In genomic region chr6:14077193-14077853, GRCh38 we compare ENCODE assay signal across 16 cellular contexts. TPM values are rescaled to one million over a fixed set of nuclear protein-coding genes. Genes with fewer than 3 reads are reported as not detected.
DNase-seq lines count a peak whose midpoint lies in the region; ATAC-seq and TF ChIP-seq lines count a peak whose summit lies in the region.
"Had no signal": no experiment of that assay in that cellular context is flagged by ENCODE, and none has a peak within 500 bp of the region (broad histone marks: within the 10 kb centered on the region; RNA-seq: fewer than 3 reads in every experiment).

No MANE protein-coding gene starts in this region.

- peak overlapping the region; percentile 61 for H3K27ac Mint-ChIP-seq in activated T-cell treated with anti-CD3 and anti-CD28 coated beads, Interleukin-2, amount 50 U/mL, for 24 hours
- peak overlapping the region; percentile 27 for H3K27ac Mint-ChIP-seq in activated T-helper 1 cell treated with anti-CD3 and anti-CD28 coated beads, Interleukin-12 subunit alpha, Interleukin-12 subunit beta, Interleukin-2, Interleukin-4 antibody, amounts not matched to agents 30 ng/mL and 10 ng/mL and 1 ng/mL, durations not matched to agents 14 hours and 24 hours and 36 hours
- peak overlapping the region; percentile 87 for H3K27ac Mint-ChIP-seq in stimulated activated naive B cell treated with anti-CD40 and anti-IgM and Interleukin-4, amounts not matched to agents 10 μg/mL and 1 μg/mL and 100 μg/mL, for 72 hours
- H3K27ac Mint-ChIP-seq: HFFc6 had no signal

- H3K27me3 Mint-ChIP-seq in activated T-cell treated with anti-CD3 and anti-CD28 coated beads, Interleukin-2, amount 50 U/mL, for 24 hours = no peaks in the 10 kb centered on the region
- peaks cover 3% of the 10 kb centered on the region for H3K27me3 Mint-ChIP-seq in activated T-helper 1 cell treated with anti-CD3 and anti-CD28 coated beads, Interleukin-12 subunit alpha, Interleukin-12 subunit beta, Interleukin-2, Interleukin-4 antibody, amounts not matched to agents 30 ng/mL and 10 ng/mL and 1 ng/mL, durations not matched to agents 14 hours and 24 hours and 36 hours (ENCODE audit: insufficient read depth)
- H3K27me3 Mint-ChIP-seq in stimulated activated naive B cell treated with anti-CD40 and anti-IgM and Interleukin-4, amounts not matched to agents 10 μg/mL and 1 μg/mL and 100 μg/mL, for 72 hours = no peaks in the 10 kb centered on the region

- no peak overlapping the region for H3K4me3 Mint-ChIP-seq in activated T-cell treated with anti-CD3 and anti-CD28 coated beads, Interleukin-2, amount 50 U/mL, for 24 hours
- H3K4me3 Mint-ChIP-seq in activated T-helper 1 cell treated with anti-CD3 and anti-CD28 coated beads, Interleukin-12 subunit alpha, Interleukin-12 subunit beta, Interleukin-2, Interleukin-4 antibody, amounts not matched to agents 30 ng/mL and 10 ng/mL and 1 ng/mL, durations not matched to agents 14 hours and 24 hours and 36 hours = no peak overlapping the region
- no peak overlapping the region for H3K4me3 Mint-ChIP-seq in stimulated activated naive B cell treated with anti-CD40 and anti-IgM and Interleukin-4, amounts not matched to agents 10 μg/mL and 1 μg/mL and 100 μg/mL, for 72 hours
- H3K4me3 Mint-ChIP-seq: HFFc6 had no signal

- no peaks in the 10 kb centered on the region for H3K36me3 Mint-ChIP-seq in activated T-cell treated with anti-CD3 and anti-CD28 coated beads, Interleukin-2, amount 50 U/mL, for 24 hours (ENCODE audit: low read depth)
- peaks cover 3% of the 10 kb centered on the region for H3K36me3 Mint-ChIP-seq in activated T-helper 1 cell treated with anti-CD3 and anti-CD28 coated beads, Interleukin-12 subunit alpha, Interleukin-12 subunit beta, Interleukin-2, Interleukin-4 antibody, amounts not matched to agents 30 ng/mL and 10 ng/mL and 1 ng/mL, durations not matched to agents 14 hours and 24 hours and 36 hours (ENCODE audit: low read depth)
- H3K36me3 Mint-ChIP-seq in stimulated activated naive B cell treated with anti-CD40 and anti-IgM and Interleukin-4, amounts not matched to agents 10 μg/mL and 1 μg/mL and 100 μg/mL, for 72 hours = no peaks in the 10 kb centered on the region

- no peak for DNase-seq in activated T-cell treated with anti-CD3 and anti-CD28 coated beads, Interleukin-2, amount 50 U/mL, for 24 hours
- DNase-seq in activated T-cell treated with anti-CD3 and anti-CD28 coated beads, Interleukin-2, amount 50 U/mL, for 1 hour = no peak
- DNase-seq in activated T-helper 1 cell treated with anti-CD3 and anti-CD28 coated beads, Interleukin-12 subunit alpha, Interleukin-12 subunit beta, Interleukin-2, Interleukin-4 antibody, amounts not matched to agents 30 ng/mL and 10 ng/mL and 1 ng/mL, durations not matched to agents 14 hours and 24 hours and 36 hours (ENCODE audit: low spot score) = no peak
- DNase-seq in epithelial cell of esophagus (ENCODE audit: low read depth) = peak; percentile 43
- DNase-seq in stimulated activated naive B cell treated with anti-CD40 and anti-IgM and Interleukin-4, amounts not matched to agents 10 μg/mL and 1 μg/mL and 100 μg/mL, for 72 hours = no peak
- DNase-seq in RPMI8226 = no peak
- DNase-seq: COR-L47, EL, HFFc6, KG1, NCI-H1092, NCI-H146, NCI-H2107, NCI-H69, OCI-M1 had no signal

- no peak for TF ChIP-seq CTCF in epithelial cell of esophagus (IDR thresholded peaks at IDR 0.05; ENCODE audit: insufficient read depth, low read depth, low read length, missing control alignments)

- H3K4me1 Mint-ChIP-seq in activated T-cell treated with anti-CD3 and anti-CD28 coated beads, Interleukin-2, amount 50 U/mL, for 24 hours (ENCODE audit: low read depth) = peaks cover 51% of the 10 kb centered on the region
- peaks cover 59% of the 10 kb centered on the region for H3K4me1 Mint-ChIP-seq in activated T-helper 1 cell treated with anti-CD3 and anti-CD28 coated beads, Interleukin-12 subunit alpha, Interleukin-12 subunit beta, Interleukin-2, Interleukin-4 antibody, amounts not matched to agents 30 ng/mL and 10 ng/mL and 1 ng/mL, durations not matched to agents 14 hours and 24 hours and 36 hours (ENCODE audit: low read depth)
- peaks cover 46 to 79% of the 10 kb centered on the region in 2 donors for H3K4me1 Mint-ChIP-seq in stimulated activated naive B cell treated with anti-CD40 and anti-IgM and Interleukin-4, amounts not matched to agents 10 μg/mL and 1 μg/mL and 100 μg/mL, for 72 hours

- no peak overlapping the region for H3K4me3 ChIP-seq in epithelial cell of esophagus (ENCODE audit: low read length)

- intact Hi-C loops in activated T-helper 1 cell treated with anti-CD3 and anti-CD28 coated beads, Interleukin-12 subunit alpha, Interleukin-12 subunit beta, Interleukin-2, Interleukin-4 antibody, amounts not matched to agents 30 ng/mL and 10 ng/mL and 1 ng/mL, durations not matched to agents 14 hours and 24 hours and 36 hours (cut with micrococcal nuclease) = loop anchor here (5.0 kb wide), 1 partner anchor 1170 kb away; the partner anchor contains the start of gene JARID2

- ATAC-seq in stimulated activated naive B cell treated with anti-CD40 and anti-IgM and Interleukin-4, amounts not matched to agents 10 μg/mL and 1 μg/mL and 100 μg/mL, for 72 hours (replicated peaks) = peak; percentile 20 to 31
- ATAC-seq in GM19035 (IDR thresholded peaks at IDR 0.05; ENCODE audit: unreplicated experiment) = no peak

- H3K9me3 Mint-ChIP-seq in activated T-cell treated with anti-CD3 and anti-CD28 coated beads, Interleukin-2, amount 50 U/mL, for 24 hours = no peaks in the 10 kb centered on the region
- no peaks in the 10 kb centered on the region for H3K9me3 Mint-ChIP-seq in activated T-helper 1 cell treated with anti-CD3 and anti-CD28 coated beads, Interleukin-12 subunit alpha, Interleukin-12 subunit beta, Interleukin-2, Interleukin-4 antibody, amounts not matched to agents 30 ng/mL and 10 ng/mL and 1 ng/mL, durations not matched to agents 14 hours and 24 hours and 36 hours
- peaks cover 0 to 3% of the 10 kb centered on the region in 2 donors for H3K9me3 Mint-ChIP-seq in stimulated activated naive B cell treated with anti-CD40 and anti-IgM and Interleukin-4, amounts not matched to agents 10 μg/mL and 1 μg/mL and 100 μg/mL, for 72 hours
- H3K9me3 Mint-ChIP-seq: HFFc6 had no signal

RNA-seq across cellular contexts. Expression of gene CD83, which starts 40.2 kb away (rescaled TPM):
- total RNA-seq in activated T-helper 1 cell treated with anti-CD3 and anti-CD28 coated beads, Interleukin-12 subunit alpha, Interleukin-12 subunit beta, Interleukin-2, Interleukin-4 antibody, amounts not matched to agents 30 ng/mL and 10 ng/mL and 1 ng/mL, durations not matched to agents 14 hours and 24 hours and 36 hours = 101 and 107 TPM in 2 replicates

Comparison
In these comparisons a context has a peak if more than half of its experiments do, and no peak if none do; other contexts are left out.
1. H3K27ac Mint-ChIP-seq: peak in every context shown above with its lines; median percentile 87 in stimulated activated naive B cell treated with anti-CD40 and anti-IgM and Interleukin-4, amounts not matched to agents 10 μg/mL and 1 μg/mL and 100 μg/mL, for 72 hours; 61 in activated T-cell treated with anti-CD3 and anti-CD28 coated beads, Interleukin-2, amount 50 U/mL, for 24 hours; 27 in activated T-helper 1 cell treated with anti-CD3 and anti-CD28 coated beads, Interleukin-12 subunit alpha, Interleukin-12 subunit beta, Interleukin-2, Interleukin-4 antibody, amounts not matched to agents 30 ng/mL and 10 ng/mL and 1 ng/mL, durations not matched to agents 14 hours and 24 hours and 36 hours.